10 cellular contexts compared by ENCODE assay signal in genomic region chr7:127254163-127254684, GRCh38. TPM values are rescaled to one million over a fixed set of nuclear protein-coding genes. Genes with fewer than 3 reads are reported as not detected.
DNase-seq lines count a peak whose midpoint lies in the region; ATAC-seq and TF ChIP-seq lines count a peak whose summit lies in the region.
"Had no signal": no experiment of that assay in that cellular context is flagged by ENCODE, and none has a peak within 500 bp of the region (broad histone marks: within the 10 kb centered on the region; RNA-seq: fewer than 3 reads in every experiment).

No MANE protein-coding gene starts in this region.

- H3K4me3 ChIP-seq in mammary epithelial cell (replicated peaks in 1 of 3; ENCODE audit: insufficient read depth in 1 of 3, low read depth in 2 of 3, low read length in 3 of 3), result peak overlapping the region in 1 of 3 experiments; percentile 88
- H3K4me3 ChIP-seq in aorta (ENCODE audit: low read length in 2 of 2), result no peak overlapping the region

- no peak overlapping the region for H3K9ac ChIP-seq in mammary epithelial cell (ENCODE audit: insufficient read depth, low read length)

- H3K4me3 Mint-ChIP-seq in CD4-positive, alpha-beta T cell, result peak overlapping the region; percentile 91
- peak overlapping the region; percentile 91 for H3K4me3 Mint-ChIP-seq in neural crest cell

- POLR2A ChIA-PET in CD4-positive, alpha-beta T cell (lab: Charles Lee), result interaction anchor here (0.8 to 1.3 kb wide), 2 partner anchors 69 to 137 kb away, joined by 3 read pairs; no protein-coding TSS in a partner anchor

- no peaks in the 10 kb centered on the region for H3K79me2 ChIP-seq in mammary epithelial cell (ENCODE audit: insufficient read depth, low read length)

- no peaks in the 10 kb centered on the region for H4K20me1 ChIP-seq in mammary epithelial cell (ENCODE audit: insufficient read depth, low read length)

- BruUV-seq in mammary epithelial cell (replicated peaks; lab: Mats Ljungman, UMichigan), result no TSS peak

- DNase-seq in CD4-positive, alpha-beta T cell, result no peak
- DNase-seq in KBM-7, result peak; percentile 5
- no peak for DNase-seq in mammary epithelial cell
- DNase-seq in neural crest cell (ENCODE audit: low read depth, low spot score), result no peak
- no peak for DNase-seq in dermis blood vessel endothelial cell
- DNase-seq in aorta, result no peak
- DNase-seq in NCI-H446 treated with DMSO at 0.1 percent for 48 hours (lab: John Stamatoyannopoulos, UW), result no peak

- H2AFZ ChIP-seq in mammary epithelial cell (ENCODE audit: low read depth, low read length), result peak overlapping the region; percentile 99

- ATAC-seq in CD4-positive, alpha-beta T cell (ENCODE audit: poor library complexity), result no peak
- ATAC-seq in aorta (ENCODE audit: low FRiP score) (no peak), HG03378 (IDR thresholded peaks at IDR 0.05; ENCODE audit: unreplicated experiment) (no peak)

- peaks cover 32% of the 10 kb centered on the region for H3K4me1 Mint-ChIP-seq in CD4-positive, alpha-beta T cell (ENCODE audit: low read depth)
- peaks cover 8% of the 10 kb centered on the region for H3K4me1 Mint-ChIP-seq in neural crest cell

- peaks cover 72% of the 10 kb centered on the region for H3K27me3 ChIP-seq in CD4-positive, alpha-beta T cell (ENCODE audit: control insufficient read depth, insufficient read depth, low read length)
- peaks cover 27% of the 10 kb centered on the region for H3K27me3 ChIP-seq in mammary epithelial cell (ENCODE audit: insufficient read depth, low read length)
- H3K27me3 ChIP-seq in aorta (ENCODE audit: control insufficient read depth in 1 of 2, insufficient read depth in 2 of 2, low read length in 1 of 2), result no peaks in the 10 kb centered on the region

- no peak for TF ChIP-seq CTCF in CD4-positive, alpha-beta T cell (IDR thresholded peaks at IDR 0.05)
- no peak for TF ChIP-seq CTCF in mammary epithelial cell (conservative IDR thresholded peaks at IDR 0.05 in 1 of 2, IDR thresholded peaks at IDR 0.05 in 1 of 2; ENCODE audit: extremely low read depth in 1 of 2, insufficient read depth in 1 of 2, low read depth in 1 of 2, low read length in 2 of 2)
- no peak for TF ChIP-seq CTCF in neural crest cell (conservative IDR thresholded peaks at IDR 0.05)

- CTCF ChIA-PET in CD4-positive, alpha-beta T cell (lab: Charles Lee), result interaction anchor here (0.7 to 1.8 kb wide), 5 partner anchors 9 to 50 kb away, joined by 3 to 8 read pairs (median 3); no protein-coding TSS in a partner anchor
- CTCF ChIA-PET in mammary epithelial cell (lab: Charles Lee; ENCODE audit: low non-redundant PET), result interaction anchor here (0.8 kb wide), 1 partner anchor 193 kb away, joined by 4 read pairs; no protein-coding TSS in a partner anchor

- H3K36me3 Mint-ChIP-seq in CD4-positive, alpha-beta T cell (ENCODE audit: low read depth), result no peaks in the 10 kb centered on the region
- no peaks in the 10 kb centered on the region for H3K36me3 Mint-ChIP-seq in neural crest cell (ENCODE audit: low read depth)

- intact Hi-C loops in CD4-positive, alpha-beta T cell (cut with DNase I, micrococcal nuclease), result no loop called here
- intact Hi-C loops in mammary epithelial cell (cut with micrococcal nuclease), result loop anchor here (1.0 to 10.0 kb wide), 3 partner anchors 138 to 951 kb away; partner anchors contain the start of gene ZNF800
- intact Hi-C loops in aorta (cut with DNase I), result no loop called here

- no peaks in the 10 kb centered on the region for H3K9me3 Mint-ChIP-seq in CD4-positive, alpha-beta T cell
- H3K9me3 Mint-ChIP-seq in neural crest cell, result peaks cover 3% of the 10 kb centered on the region

- 43% methylated on average over 8 of the region's 11 CpGs for WGBS in mammary epithelial cell (ENCODE audit: low coverage, missing lambda C conversion rate)
- 15 to 19% methylated on average over 11 of the region's 11 CpGs for WGBS in aorta, 2 donors

- dilution Hi-C loops in mammary epithelial cell (cut with HindIII; ENCODE audit: low sequenced_read_pairs), result no loop called here

- no peak overlapping the region for H3K27ac ChIP-seq in CD4-positive, alpha-beta T cell (ENCODE audit: low read depth, low read length)
- H3K27ac ChIP-seq in mammary epithelial cell (ENCODE audit: insufficient read depth, low read depth, low read length) (no peak overlapping the region), aorta (ENCODE audit: low read depth in 1 of 2, low read length in 2 of 2) (no peak overlapping the region)
- H3K27ac ChIP-seq: left lung had no signal

- H3K36me3 ChIP-seq in mammary epithelial cell (ENCODE audit: insufficient read depth, low read length) (no peaks in the 10 kb centered on the region), aorta (ENCODE audit: control insufficient read depth in 1 of 2, insufficient read depth in 2 of 2, low read length in 1 of 2) (no peaks in the 10 kb centered on the region)
- H3K36me3 ChIP-seq: left lung had no signal

- H3K9me3 ChIP-seq in CD4-positive, alpha-beta T cell (ENCODE audit: control insufficient read depth, low read length), result no peaks in the 10 kb centered on the region
- H3K9me3 ChIP-seq in mammary epithelial cell (replicated peaks; ENCODE audit: insufficient read depth, low read length) (no peaks in the 10 kb centered on the region), aorta (ENCODE audit: control insufficient read depth, low read length) (no peaks in the 10 kb centered on the region)
- H3K9me3 ChIP-seq: left lung had no signal

- H3K27me3 Mint-ChIP-seq in CD4-positive, alpha-beta T cell, result peaks cover 82% of the 10 kb centered on the region
- peaks cover 89% of the 10 kb centered on the region for H3K27me3 Mint-ChIP-seq in neural crest cell (ENCODE audit: low read depth)

- H3K4me2 ChIP-seq in mammary epithelial cell (ENCODE audit: insufficient read depth, low read depth, low read length), result peak overlapping the region; percentile 99

- in situ Hi-C loops in KBM-7 (cut with MboI; ENCODE audit: low pct_unique_long_range_greater_than_20kb, low sequenced_read_pairs), result no loop called here
- in situ Hi-C loops in mammary epithelial cell (cut with MboI; ENCODE audit: low sequenced_read_pairs in 2 of 2), result no loop called here

- H3K27ac Mint-ChIP-seq in CD4-positive, alpha-beta T cell, result no peak overlapping the region
- no peak overlapping the region for H3K27ac Mint-ChIP-seq in neural crest cell (ENCODE audit: unreplicated experiment)

- H3K4me1 ChIP-seq in mammary epithelial cell (ENCODE audit: insufficient read depth, low read length), result peaks cover 22% of the 10 kb centered on the region
- H3K4me1 ChIP-seq in aorta (ENCODE audit: control insufficient read depth in 1 of 2, insufficient read depth in 2 of 2, low read length in 2 of 2), result no peaks in the 10 kb centered on the region

RNA-seq across cellular contexts. Expression of gene GRM8, which starts 1.5 kb away (rescaled TPM):
- total RNA-seq in CD4-positive, alpha-beta T cell, result not detected
- total RNA-seq in mammary epithelial cell, result not detected
- polyA plus RNA-seq in mammary epithelial cell, result not detected
- polyA minus RNA-seq in mammary epithelial cell, result not detected
- total RNA-seq in neural crest cell, result 2.6 and 2.7 TPM in 2 replicates
- total RNA-seq in dermis blood vessel endothelial cell, result 0.09 TPM in 1 of 2 replicates, not detected in the other
- not detected for total RNA-seq in aorta
- polyA plus RNA-seq in aorta, result under 1 TPM in 1 of 2 donors, not detected in 1; 0.20 TPM
- total RNA-seq: dermis microvascular lymphatic vessel endothelial cell had no signal
